In genomic region chr20:23141450-23142161, GRCh38 we compare ENCODE assay signal across 1 cellular context.
TF ChIP-seq lines count a peak whose summit lies in the region.

No MANE protein-coding gene starts in this region.

TF ChIP-seq in endothelial cell of umbilical vein, 7 proteins besides CTCF, POLR2A, EP300 and RAD21:
- TF ChIP-seq JUN (IDR thresholded peaks at IDR 0.05; ENCODE audit: borderline replicate concordance, insufficient read depth, insufficient read length, low read depth) (no peak), POLR2AphosphoS5 (IDR thresholded peaks at IDR 0.05; ENCODE audit: insufficient read depth, low read depth, low read length) (no peak), EZH2 (IDR thresholded peaks at IDR 0.05; ENCODE audit: borderline replicate concordance, low read depth, low read length, severe bottlenecking) (no peak), MYC (IDR thresholded peaks at IDR 0.05; ENCODE audit: low read depth, low read length) (no peak), MAX (IDR thresholded peaks at IDR 0.05; ENCODE audit: insufficient read depth, insufficient read length) (no peak), GATA2 (IDR thresholded peaks at IDR 0.05; ENCODE audit: insufficient read depth, insufficient read length, low read depth, low read length) (no peak), FOS (IDR thresholded peaks at IDR 0.05; ENCODE audit: borderline replicate concordance, insufficient read depth, low read length) (no peak)
